In genomic region chr11:299951-300735, GRCh38 we compare ENCODE assay signal across 3 cellular contexts.
A peak's percentile ranks its signal among the peaks of the same experiment; 100 is the strongest.
TF ChIP-seq lines count a peak whose summit lies in the region.

No MANE protein-coding gene starts in this region.

TF ChIP-seq in HEK293, 187 proteins besides CTCF, POLR2A, EP300 and RAD21:
- TF ChIP-seq ZNF350 (tag by site-specific recombination; IDR thresholded peaks at IDR 0.05) (no peak), ZIC2 (tag by site-specific recombination; IDR thresholded peaks at IDR 0.05) (peak; percentile 62), SP2 (tag by site-specific recombination; IDR thresholded peaks at IDR 0.05) (no peak), GLIS1 (tag by site-specific recombination; IDR thresholded peaks at IDR 0.05) (peak; percentile 70), ZNF157 (tag by site-specific recombination; IDR thresholded peaks at IDR 0.05) (no peak), ZNF610 (tag by site-specific recombination; IDR thresholded peaks at IDR 0.05; ENCODE audit: borderline replicate concordance) (no peak)

TF ChIP-seq in HepG2, 621 proteins besides CTCF, POLR2A, EP300 and RAD21 (continues in another document):
- no peak for TF ChIP-seq HOXD1 (CRISPR knock-in tag; IDR thresholded peaks at IDR 0.05)
- no peak for TF ChIP-seq ZNF121 (CRISPR knock-in tag; IDR thresholded peaks at IDR 0.05)
- TF ChIP-seq ZNF326 (CRISPR knock-in tag; IDR thresholded peaks at IDR 0.05; ENCODE audit: borderline replicate concordance), result no peak
- TF ChIP-seq GRHL1 (CRISPR knock-in tag; conservative IDR thresholded peaks at IDR 0.05), result no peak
- 0 out of 2 replicates have a peak, but pooled peaks have one; percentile 8 for TF ChIP-seq ZNF687 (CRISPR knock-in tag; IDR thresholded peaks at IDR 0.05)
- TF ChIP-seq ZNF646 (CRISPR knock-in tag; IDR thresholded peaks at IDR 0.05), result 0 out of 2 replicates have a peak, but pooled peaks have one; percentile 17
- TF ChIP-seq HOXA9 (CRISPR knock-in tag; IDR thresholded peaks at IDR 0.05; ENCODE audit: borderline replicate concordance), result no peak
- no peak for TF ChIP-seq E2F2 (CRISPR knock-in tag; IDR thresholded peaks at IDR 0.05; ENCODE audit: borderline replicate concordance)

TF ChIP-seq in HEK293T, 16 proteins besides CTCF, POLR2A, EP300 and RAD21:
- TF ChIP-seq SUZ12 (IDR thresholded peaks at IDR 0.05) (no peak), HDGF (IDR thresholded peaks at IDR 0.05; ENCODE audit: borderline replicate concordance) (no peak), BHLHE40 (IDR thresholded peaks at IDR 0.05; ENCODE audit: borderline replicate concordance) (no peak), NFRKB (IDR thresholded peaks at IDR 0.05) (no peak), FOXA1 (IDR thresholded peaks at IDR 0.05) (no peak), CTBP1 (IDR thresholded peaks at IDR 0.05; ENCODE audit: borderline replicate concordance) (no peak), L3MBTL2 (conservative IDR thresholded peaks at IDR 0.05) (no peak), PKNOX1 (IDR thresholded peaks at IDR 0.05) (no peak), FOXK2 (IDR thresholded peaks at IDR 0.05) (no peak), LEF1 (IDR thresholded peaks at IDR 0.05; ENCODE audit: borderline replicate concordance) (no peak), TARDBP (IDR thresholded peaks at IDR 0.05) (no peak), ELF4 (IDR thresholded peaks at IDR 0.05) (no peak), SP1 (IDR thresholded peaks at IDR 0.05) (no peak), ARNT (IDR thresholded peaks at IDR 0.05) (no peak), FOXM1 (IDR thresholded peaks at IDR 0.05; ENCODE audit: borderline replicate concordance) (no peak)
